25 cellular contexts compared by ENCODE assay signal in the genomic region with DNA sequence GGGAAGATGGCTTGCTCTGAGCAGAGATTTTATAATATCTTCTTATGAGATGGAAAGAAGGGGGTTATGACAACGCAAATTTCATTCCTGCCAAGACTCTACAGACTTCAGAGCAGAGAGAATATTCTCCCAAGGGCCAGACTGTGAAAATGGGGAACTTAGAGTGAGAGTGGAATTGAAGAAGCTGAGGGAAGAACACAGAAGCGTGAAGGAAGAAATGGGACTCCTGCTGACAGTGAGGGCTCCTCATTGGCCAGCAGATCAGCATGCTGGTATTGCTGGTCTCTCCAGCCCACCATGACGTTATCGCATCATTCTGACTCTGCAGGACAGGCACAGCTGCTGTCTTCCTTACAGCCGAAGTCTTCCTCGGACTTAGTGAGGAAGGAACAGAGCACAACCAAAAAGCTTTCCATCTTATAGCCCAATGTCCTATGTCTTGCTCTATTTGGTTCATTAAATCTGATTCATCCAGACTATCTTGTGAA. TPM values are rescaled to one million over a fixed set of nuclear protein-coding genes. Genes with fewer than 3 reads are reported as not detected.
DNase-seq lines count a peak whose midpoint lies in the region; ATAC-seq, FAIRE-seq and TF ChIP-seq lines count a peak whose summit lies in the region.
"Had no signal": no experiment of that assay in that cellular context is flagged by ENCODE, and none has a peak within 500 bp of the region (broad histone marks: within the 10 kb centered on the region; RNA-seq: fewer than 3 reads in every experiment).

No MANE protein-coding gene starts in this region.

- in situ Hi-C loops in HepG2 (cut with HindIII; ENCODE audit: extremely low pct_ligation_motif_present, low pct_unique_long_range_greater_than_20kb) = no loop called here

- no peak for FAIRE-seq in HepG2 (lab: Jason Lieb, UNC)
- FAIRE-seq: A204.1, endometrium had no signal

- H3K36me3 ChIP-seq in right lobe of liver = no peaks in the 10 kb centered on the region
- H3K36me3 ChIP-seq in HepG2 (replicated peaks in 1 of 2; ENCODE audit: control insufficient read depth in 1 of 2, insufficient read depth in 2 of 2, low read length in 2 of 2) = no peaks in the 10 kb centered on the region
- no peaks in the 10 kb centered on the region for H3K36me3 ChIP-seq in OCI-LY7 (ENCODE audit: insufficient read depth, low read length)
- no peaks in the 10 kb centered on the region for H3K36me3 ChIP-seq in upper lobe of right lung
- H3K36me3 ChIP-seq: breast epithelium, HAP-1 had no signal

- H3K9me3 ChIP-seq in right lobe of liver (no peaks in the 10 kb centered on the region), HepG2 (ENCODE audit: low read length) (peaks cover 11% of the 10 kb centered on the region; the same call in 1 of the 2 replicates), OCI-LY7 (ENCODE audit: low read length) (peaks cover 35% of the 10 kb centered on the region), upper lobe of right lung (peaks cover 9% of the 10 kb centered on the region)
- H3K9me3 ChIP-seq: HAP-1 had no signal

- H3K79me2 ChIP-seq in HepG2 (ENCODE audit: insufficient read depth, low read length) (no peaks in the 10 kb centered on the region), OCI-LY7 (ENCODE audit: insufficient read depth, low read depth, low read length) (no peaks in the 10 kb centered on the region)

- intact Hi-C loops in right lobe of liver (cut with DNase I) (no loop called here), HepG2 (cut with micrococcal nuclease; ENCODE audit: unreplicated experiment) (no loop called here), OCI-LY7 (cut with micrococcal nuclease; ENCODE audit: unreplicated experiment) (loop anchor here (1.0 kb wide), 1 partner anchor 38 kb away; a partner anchor contains a TSS), upper lobe of right lung (cut with DNase I) (no loop called here)

- H3K4me3 ChIP-seq in right lobe of liver = no peak overlapping the region
- no peak overlapping the region for H3K4me3 ChIP-seq in HepG2 (replicated peaks in 1 of 3; ENCODE audit: insufficient read depth in 1 of 3, low read depth in 2 of 3, low read length in 3 of 3)
- H3K4me3 ChIP-seq in OCI-LY7 (ENCODE audit: low read depth, low read length, poor library complexity, severe bottlenecking) = no peak overlapping the region
- H3K4me3 ChIP-seq in upper lobe of right lung = no peak overlapping the region
- H3K4me3 ChIP-seq: breast epithelium, HAP-1, SK-N-MC had no signal

- peaks cover 37 to 55% (median 49%) of the 10 kb centered on the region in 3 donors for H3K36me3 Mint-ChIP-seq in immature natural killer cell

- no peak for TF ChIP-seq POLR2A in right lobe of liver (IDR thresholded peaks at IDR 0.05)
- no peak for TF ChIP-seq POLR2A in HepG2 (IDR thresholded peaks at IDR 0.05; ENCODE audit: insufficient read depth in 1 of 2, low read depth in 2 of 2, low read length in 2 of 2)

- no peak for TF ChIP-seq RAD21 in HepG2 (CRISPR knock-in tag; IDR thresholded peaks at IDR 0.05)

- no peaks in the 10 kb centered on the region for H4K20me1 ChIP-seq in HepG2 (ENCODE audit: insufficient read depth, low read length)
- H4K20me1 ChIP-seq in OCI-LY7 (ENCODE audit: insufficient read depth, low read length) = no peaks in the 10 kb centered on the region

- peaks cover 1 to 3% (median 1%) of the 10 kb centered on the region in 3 donors for H3K27me3 Mint-ChIP-seq in immature natural killer cell (ENCODE audit: low read depth in 3 of 3)

- no peak overlapping the region for H3K27ac ChIP-seq in right lobe of liver
- H3K27ac ChIP-seq in HepG2 (ENCODE audit: extremely low read length, insufficient read depth, low read length) = no peak overlapping the region
- no peak overlapping the region for H3K27ac ChIP-seq in OCI-LY7 (ENCODE audit: low read depth, low read length, poor library complexity, severe bottlenecking)
- H3K27ac ChIP-seq in upper lobe of right lung = no peak overlapping the region
- H3K27ac ChIP-seq: breast epithelium, SK-N-MC had no signal

- H3K27me3 ChIP-seq in right lobe of liver = no peaks in the 10 kb centered on the region
- H3K27me3 ChIP-seq in HepG2 (ENCODE audit: control insufficient read depth in 1 of 2, insufficient read depth in 2 of 2, low read length in 2 of 2) = no peaks in the 10 kb centered on the region
- H3K27me3 ChIP-seq in upper lobe of right lung = no peaks in the 10 kb centered on the region
- H3K27me3 ChIP-seq: breast epithelium had no signal

- 59% methylated on average over 3 of the region's 6 CpGs for WGBS in right lobe of liver (ENCODE audit: insufficient coverage, low coverage, low lambda C conversion rate, missing lambda C conversion rate)
- 25% methylated on average over 6 of the region's 6 CpGs for WGBS in HepG2 (ENCODE audit: low lambda C conversion rate)

- TF ChIP-seq CTCF in right lobe of liver (IDR thresholded peaks at IDR 0.05) = no peak
- no peak for TF ChIP-seq CTCF in HepG2 (CRISPR knock-in tag; IDR thresholded peaks at IDR 0.05)
- TF ChIP-seq CTCF in OCI-LY7 (conservative IDR thresholded peaks at IDR 0.05; ENCODE audit: low read length) = no peak
- no peak for TF ChIP-seq CTCF in upper lobe of right lung (IDR thresholded peaks at IDR 0.05)

- POLR2A ChIA-PET in HepG2 (lab: Yijun Ruan, JAX) (no interaction called here), OCI-LY7 (lab: Charles Lee) (interaction anchor here (0.6 to 1.3 kb wide), 3 partner anchors 16 to 1118 kb away, joined by 3 to 4 read pairs (median 3); no protein-coding TSS in a partner anchor)

- TF ChIP-seq EP300 in HepG2 (IDR thresholded peaks at IDR 0.05; ENCODE audit: low read depth in 2 of 2, low read length in 2 of 2) = no peak
- TF ChIP-seq EP300 in HepG2 (CRISPR knock-in tag; IDR thresholded peaks at IDR 0.05; ENCODE audit: borderline replicate concordance) = no peak

- ATAC-seq in right lobe of liver = peak in 3 of 4 donors; percentile 26 to 44 (median 28)
- no peak for ATAC-seq in HepG2
- ATAC-seq in upper lobe of right lung = peak; percentile 42
- ATAC-seq in HG02973 (IDR thresholded peaks at IDR 0.05; ENCODE audit: unreplicated experiment) = no peak
- ATAC-seq: naive thymus-derived CD8-positive, alpha-beta T cell had no signal

- H3K4me2 ChIP-seq in HepG2 (ENCODE audit: low read depth, low read length) = no peak overlapping the region
- peak overlapping the region; percentile 48 for H3K4me2 ChIP-seq in OCI-LY7 (ENCODE audit: low read length)

- H3K9me2 ChIP-seq in OCI-LY7 (ENCODE audit: insufficient read depth, low read length) = no peaks in the 10 kb centered on the region

- CTCF ChIA-PET in HepG2 (lab: Yijun Ruan, JAX; ENCODE audit: low intra/inter-chr PET ratio, low total read pairs) = no interaction called here
- CTCF ChIA-PET in OCI-LY7 (lab: Charles Lee; ENCODE audit: unreplicated experiment) = no interaction called here

- no peak overlapping the region for H3K4me3 Mint-ChIP-seq in immature natural killer cell
- H3K4me3 Mint-ChIP-seq: activated CD4-positive, alpha-beta memory T cell treated with anti-CD3 and anti-CD28 coated beads, Interleukin-2, amount 10 ng/mL, durations not matched to agents 7 days and 5 days; naive thymus-derived CD8-positive, alpha-beta T cell had no signal

- BruUV-seq in HepG2 (replicated peaks; lab: Mats Ljungman, UMichigan) = no TSS peak
- BruUV-seq in OCI-LY7 (replicated peaks; lab: Mats Ljungman, UMichigan) = no TSS peak

- H3K4me1 Mint-ChIP-seq in immature natural killer cell = peaks cover 38 to 40% of the 10 kb centered on the region in 2 donors
- H3K4me1 Mint-ChIP-seq: activated CD4-positive, alpha-beta memory T cell treated with anti-CD3 and anti-CD28 coated beads, Interleukin-2, amount 10 ng/mL, durations not matched to agents 7 days and 5 days had no signal

- peaks cover 0 to 12% (median 4%) of the 10 kb centered on the region in 6 donors for H3K9me3 Mint-ChIP-seq in immature natural killer cell

- H3K27ac Mint-ChIP-seq in immature natural killer cell = peak overlapping the region in 5 of 6 donors; percentile 11 to 77 (median 53)
- H3K27ac Mint-ChIP-seq: activated CD4-positive, alpha-beta memory T cell treated with anti-CD3 and anti-CD28 coated beads, Interleukin-2, amount 10 ng/mL, durations not matched to agents 7 days and 5 days had no signal

- H2AFZ ChIP-seq in HepG2 (ENCODE audit: low read length) = no peak overlapping the region
- no peak overlapping the region for H2AFZ ChIP-seq in OCI-LY7 (ENCODE audit: low read length)

- no peaks in the 10 kb centered on the region for H3K4me1 ChIP-seq in right lobe of liver
- H3K4me1 ChIP-seq in HepG2 (ENCODE audit: insufficient read depth, low read length) = no peaks in the 10 kb centered on the region
- H3K4me1 ChIP-seq in OCI-LY7 (ENCODE audit: insufficient read depth, low read length, poor library complexity, severe bottlenecking) = peaks cover 20% of the 10 kb centered on the region
- H3K4me1 ChIP-seq in upper lobe of right lung = no peaks in the 10 kb centered on the region
- H3K4me1 ChIP-seq: breast epithelium, HAP-1 had no signal

- no peak for DNase-seq in right lobe of liver
- DNase-seq in HepG2 (ENCODE audit: low spot score) = no peak
- DNase-seq in OCI-LY7 (ENCODE audit: low spot score) = no peak
- no peak for DNase-seq in immature natural killer cell
- no peak for DNase-seq in upper lobe of right lung
- no peak for DNase-seq in glomerular visceral epithelial cell (ENCODE audit: extremely low spot score)
- DNase-seq in cerebellar cortex (ENCODE audit: low spot score) = no peak
- DNase-seq: activated CD4-positive, alpha-beta memory T cell treated with anti-CD3 and anti-CD28 coated beads, Interleukin-2, amount 10 ng/mL, durations not matched to agents 7 days and 5 days; amniotic stem cell; cortex of kidney; head of caudate nucleus; KBM-7; naive thymus-derived CD8-positive, alpha-beta T cell; NCI-H1048; NCI-H187 treated with DMSO at 0.1 percent for 48 hours; NCI-H446; T-helper 9 cell had no signal

- no peak overlapping the region for H3K9ac ChIP-seq in HepG2 (ENCODE audit: insufficient read depth, low read depth, low read length)

RNA-seq across cellular contexts. Expression of a gene that starts 24.3 kb away (rescaled TPM):
- total RNA-seq in right lobe of liver = 1 to 10 TPM in 4 of 6 experiments, under 1 TPM in 2; 0.79 to 7.1 (median 2.4) TPM
- not detected in 2 replicates for total RNA-seq in HepG2 (2016; rRNA removed; fragmentation: Illumina TruSeq; extraction: Trizol)
- not detected in 2 replicates for total RNA-seq in HepG2 (2016; cell fraction: cytosol; rRNA removed; fragmentation: Illumina TruSeq; extraction: Trizol; ENCODE audit: low read depth)
- not detected in 2 replicates for total RNA-seq in HepG2 (2016; cell fraction: insoluble cytoplasmic fraction; rRNA removed; fragmentation: Illumina TruSeq; extraction: Trizol)
- not detected in 2 replicates for total RNA-seq in HepG2 (2016; cell fraction: membrane; rRNA removed; fragmentation: Illumina TruSeq; extraction: Trizol)
- total RNA-seq in HepG2 (2016; cell fraction: nucleus; rRNA removed; fragmentation: Illumina TruSeq; extraction: Trizol) = not detected in 2 replicates
- polyA plus RNA-seq in HepG2 (2011; rRNA removed) = not detected in 2 replicates
- polyA plus RNA-seq in HepG2 (2011; cell fraction: cytosol; rRNA removed) = not detected in 2 replicates
- polyA plus RNA-seq in HepG2 (2011; cell fraction: nucleus; rRNA removed) = 0.26 TPM in 1 of 2 replicates, not detected in the other
- not detected in 2 replicates for polyA plus RNA-seq in HepG2 (2012)
- not detected in 2 replicates for polyA plus RNA-seq in HepG2 (2016; cell fraction: cytosol; fragmentation: Illumina TruSeq; extraction: Trizol; ENCODE audit: low read depth)
- not detected in 2 replicates for polyA plus RNA-seq in HepG2 (2016; cell fraction: insoluble cytoplasmic fraction; fragmentation: Illumina TruSeq; extraction: Trizol; ENCODE audit: low read depth)
- not detected in 2 replicates for polyA plus RNA-seq in HepG2 (2016; cell fraction: membrane; fragmentation: Illumina TruSeq; extraction: Trizol; ENCODE audit: low read depth)
- polyA plus RNA-seq in HepG2 (2016; cell fraction: nucleus; fragmentation: Illumina TruSeq; extraction: Trizol; ENCODE audit: insufficient read depth, low read depth) = not detected in 2 replicates
- polyA minus RNA-seq in HepG2 (2011; rRNA and poly(A)+ RNA removed; ENCODE audit: low replicate concordance) = 0.47 TPM in 1 of 2 replicates, not detected in the other
- polyA minus RNA-seq in HepG2 (2011; cell fraction: cytosol; rRNA and poly(A)+ RNA removed) = not detected in 2 replicates
- polyA minus RNA-seq in HepG2 (2011; cell fraction: nucleus; rRNA and poly(A)+ RNA removed) = not detected in 2 replicates
- 0.09 TPM in 1 of 2 replicates, not detected in the other for total RNA-seq in OCI-LY7 (2014; rRNA removed; shearing (Covaris generic))
- not detected in 2 replicates for total RNA-seq in OCI-LY7 (2022)
- polyA plus RNA-seq in immature natural killer cell = 1,000 to 10,000 TPM in 1 of 3 donors, 100 to 1,000 TPM in 2; 748 to 1,008 (median 970) TPM
- 12.5 TPM for total RNA-seq in upper lobe of right lung
- total RNA-seq: osteocyte had no signal
- polyA plus RNA-seq: BJ had no signal

RNA-seq across cellular contexts. Expression of a gene that starts 38.0 kb away (rescaled TPM):
- total RNA-seq in right lobe of liver = 10 to 100 TPM in 1 of 6 experiments, 1 to 10 TPM in 1, under 1 TPM in 3, not detected in 1; 0.43 to 18.2 (median 0.53) TPM
- total RNA-seq in HepG2 (2016; rRNA removed; fragmentation: Illumina TruSeq; extraction: Trizol) = not detected in 2 replicates
- total RNA-seq in HepG2 (2016; cell fraction: cytosol; rRNA removed; fragmentation: Illumina TruSeq; extraction: Trizol; ENCODE audit: low read depth) = not detected in 2 replicates
- total RNA-seq in HepG2 (2016; cell fraction: insoluble cytoplasmic fraction; rRNA removed; fragmentation: Illumina TruSeq; extraction: Trizol) = not detected in 2 replicates
- total RNA-seq in HepG2 (2016; cell fraction: membrane; rRNA removed; fragmentation: Illumina TruSeq; extraction: Trizol) = not detected in 2 replicates
- total RNA-seq in HepG2 (2016; cell fraction: nucleus; rRNA removed; fragmentation: Illumina TruSeq; extraction: Trizol) = not detected in 2 replicates
- not detected in 2 replicates for polyA plus RNA-seq in HepG2 (2011; rRNA removed)
- polyA plus RNA-seq in HepG2 (2011; cell fraction: cytosol; rRNA removed) = 0.12 TPM in 1 of 2 replicates, not detected in the other
- 0.26 and 0.38 TPM in 2 replicates for polyA plus RNA-seq in HepG2 (2011; cell fraction: nucleus; rRNA removed)
- not detected in 2 replicates for polyA plus RNA-seq in HepG2 (2012)
- not detected in 2 replicates for polyA plus RNA-seq in HepG2 (2016; cell fraction: cytosol; fragmentation: Illumina TruSeq; extraction: Trizol; ENCODE audit: low read depth)
- polyA plus RNA-seq in HepG2 (2016; cell fraction: insoluble cytoplasmic fraction; fragmentation: Illumina TruSeq; extraction: Trizol; ENCODE audit: low read depth) = not detected in 2 replicates
- polyA plus RNA-seq in HepG2 (2016; cell fraction: membrane; fragmentation: Illumina TruSeq; extraction: Trizol; ENCODE audit: low read depth) = not detected in 2 replicates
- not detected in 2 replicates for polyA plus RNA-seq in HepG2 (2016; cell fraction: nucleus; fragmentation: Illumina TruSeq; extraction: Trizol; ENCODE audit: insufficient read depth, low read depth)
- polyA minus RNA-seq in HepG2 (2011; rRNA and poly(A)+ RNA removed; ENCODE audit: low replicate concordance) = 3.3 TPM in 1 of 2 replicates, not detected in the other
- polyA minus RNA-seq in HepG2 (2011; cell fraction: cytosol; rRNA and poly(A)+ RNA removed) = not detected in 2 replicates
- not detected in 2 replicates for polyA minus RNA-seq in HepG2 (2011; cell fraction: nucleus; rRNA and poly(A)+ RNA removed)
- not detected in 2 replicates for total RNA-seq in OCI-LY7 (2014; rRNA removed; shearing (Covaris generic))
- total RNA-seq in OCI-LY7 (2022) = not detected in 2 replicates
- 100 to 1,000 TPM; 120 to 149 (median 128) TPM for polyA plus RNA-seq in immature natural killer cell
- 9.9 TPM for total RNA-seq in upper lobe of right lung
- total RNA-seq: osteocyte had no signal
- polyA plus RNA-seq: BJ had no signal

RNA-seq across cellular contexts. Expression of a gene that starts 48.5 kb away (rescaled TPM):
- total RNA-seq in right lobe of liver (1 to 10 TPM in 4 of 6 experiments, not detected in 2; 2.4 to 6.5 (median 3.7) TPM), HepG2 (2016; rRNA removed; fragmentation: Illumina TruSeq; extraction: Trizol) (1.8 TPM in 1 of 2 replicates, not detected in the other), OCI-LY7 (2022) (12.8 and 13.8 TPM in 2 replicates), upper lobe of right lung (8.2 TPM)
- 1.4 TPM in 1 of 2 replicates, not detected in the other for total RNA-seq in HepG2 (2016; cell fraction: cytosol; rRNA removed; fragmentation: Illumina TruSeq; extraction: Trizol; ENCODE audit: low read depth)
- total RNA-seq in HepG2 (2016; cell fraction: insoluble cytoplasmic fraction; rRNA removed; fragmentation: Illumina TruSeq; extraction: Trizol) = 1.8 TPM in 1 of 2 replicates, not detected in the other
- total RNA-seq in HepG2 (2016; cell fraction: membrane; rRNA removed; fragmentation: Illumina TruSeq; extraction: Trizol) = 0.74 and 1.3 TPM in 2 replicates
- 5.9 and 6.1 TPM in 2 replicates for total RNA-seq in HepG2 (2016; cell fraction: nucleus; rRNA removed; fragmentation: Illumina TruSeq; extraction: Trizol)
- polyA plus RNA-seq in HepG2 (2011; rRNA removed) (1.1 and 2.1 TPM in 2 replicates), immature natural killer cell (not detected)
- polyA plus RNA-seq in HepG2 (2011; cell fraction: cytosol; rRNA removed) = 0.46 and 0.52 TPM in 2 replicates
- polyA plus RNA-seq in HepG2 (2011; cell fraction: nucleus; rRNA removed) = 12.8 and 13.4 TPM in 2 replicates
- polyA plus RNA-seq in HepG2 (2012) = 2.5 and 2.6 TPM in 2 replicates
- not detected in 2 replicates for polyA plus RNA-seq in HepG2 (2016; cell fraction: cytosol; fragmentation: Illumina TruSeq; extraction: Trizol; ENCODE audit: low read depth)
- polyA plus RNA-seq in HepG2 (2016; cell fraction: insoluble cytoplasmic fraction; fragmentation: Illumina TruSeq; extraction: Trizol; ENCODE audit: low read depth) = 0.50 TPM in 1 of 2 replicates, not detected in the other
- polyA plus RNA-seq in HepG2 (2016; cell fraction: membrane; fragmentation: Illumina TruSeq; extraction: Trizol; ENCODE audit: low read depth) = not detected in 2 replicates
- polyA plus RNA-seq in HepG2 (2016; cell fraction: nucleus; fragmentation: Illumina TruSeq; extraction: Trizol; ENCODE audit: insufficient read depth, low read depth) = 12.6 and 14.8 TPM in 2 replicates
- 0.42 and 1.9 TPM in 2 replicates for polyA minus RNA-seq in HepG2 (2011; rRNA and poly(A)+ RNA removed; ENCODE audit: low replicate concordance)
- polyA minus RNA-seq in HepG2 (2011; cell fraction: cytosol; rRNA and poly(A)+ RNA removed) = not detected in 2 replicates
- polyA minus RNA-seq in HepG2 (2011; cell fraction: nucleus; rRNA and poly(A)+ RNA removed) = 3.9 and 5.9 TPM in 2 replicates
- 1.5 and 3.0 TPM in 2 replicates for total RNA-seq in OCI-LY7 (2014; rRNA removed; shearing (Covaris generic))
- polyA plus RNA-seq: naive thymus-derived CD8-positive, alpha-beta T cell had no signal

Comparison
In these comparisons a context has a peak if more than half of its experiments do, and no peak if none do; other contexts are left out.
1. ATAC-seq: peak in right lobe of liver (3 of 4) and upper lobe of right lung (single experiment); none in HepG2 (single experiment) and HG02973 (single experiment).